In genomic region chr12:48924617-48925217, GRCh38 we compare ENCODE assay signal across 8 cellular contexts. TPM values are rescaled to one million over a fixed set of nuclear protein-coding genes. Genes with fewer than 3 reads are reported as not detected.
DNase-seq lines count a peak whose midpoint lies in the region; ATAC-seq and TF ChIP-seq lines count a peak whose summit lies in the region.

No MANE protein-coding gene starts in this region.

- WGBS in heart right ventricle, 2 donors, result 2% methylated on average over 38 to 39 of the region's 39 CpGs

- no peaks in the 10 kb centered on the region for H3K9me3 ChIP-seq in heart right ventricle

- intact Hi-C loops in heart right ventricle (cut with DNase I), result loop anchor here in 2 of 10 donors (5.0 to 10.0 kb wide), 2 partner anchors 60 to 63 kb away; no protein-coding TSS in a partner anchor

- H3K4me3 ChIP-seq in heart right ventricle (peak overlapping the region; percentile 57 to 90 (median 85)), skeletal muscle cell (ENCODE audit: low read depth, low read length) (peak overlapping the region; percentile 70)

- H3K4me1 ChIP-seq in heart right ventricle, result peaks cover 0 to 17% (median 5%) of the 10 kb centered on the region in 9 donors

- peaks cover 0 to 36% (median 0%) of the 10 kb centered on the region in 9 donors for H3K36me3 ChIP-seq in heart right ventricle

- TF ChIP-seq CTCF in heart right ventricle (IDR thresholded peaks at IDR 0.05), result peak; percentile 11 to 63 (median 49)

- DNase-seq in NCI-H510A treated with DMSO at 0.1 percent for 48 hours (lab: John Stamatoyannopoulos, UW) (peak; percentile 20), NCI-H510A (lab: John Stamatoyannopoulos, UW) (no peak), NCI-H82 (lab: John Stamatoyannopoulos, UW) (peak; percentile 88), heart right ventricle (peak; percentile 29 to 48), skeletal muscle cell (ENCODE audit: low read depth) (no peak), amniotic stem cell (lab: John Stamatoyannopoulos, UW) (no peak)
- peak; percentile 75 for DNase-seq in activated T-helper 9 cell treated with anti-CD3 and anti-CD28 coated beads, Interleukin-2, amount 50 U/mL, for 16 hours (ENCODE audit: low read depth)

- ATAC-seq in HG02938 (IDR thresholded peaks at IDR 0.05; ENCODE audit: unreplicated experiment) (peak; percentile 74), heart right ventricle (peak; percentile 62 to 86 (median 76))

- peak overlapping the region in 4 of 10 donors; percentile 37 to 89 (median 56) for H3K27ac ChIP-seq in heart right ventricle

- no peaks in the 10 kb centered on the region for H3K27me3 ChIP-seq in heart right ventricle

RNA-seq across cellular contexts. Expression of gene FKBP11, which starts 0.6 kb away (rescaled TPM):
- 10 to 100 TPM in 1 of 10 donors, 1 to 10 TPM in 9; 1.6 to 18.0 (median 3.5) TPM for total RNA-seq in heart right ventricle
- 10 to 100 TPM; 12.7 to 30.4 TPM for polyA plus RNA-seq in heart right ventricle

RNA-seq across cellular contexts. Expression of gene ARF3, which starts 32.6 kb away (rescaled TPM):
- total RNA-seq in heart right ventricle, result 10 to 100 TPM; 44.2 to 90.8 (median 54.8) TPM
- 10 to 100 TPM; 30.3 to 48.3 TPM for polyA plus RNA-seq in heart right ventricle

RNA-seq across cellular contexts. Expression of gene WNT10B, which starts 46.8 kb away (rescaled TPM):
- under 1 TPM in 9 of 10 donors, not detected in 1; 0.13 to 0.47 (median 0.20) TPM for total RNA-seq in heart right ventricle
- polyA plus RNA-seq in heart right ventricle, result under 1 TPM; 0.20 to 0.22 TPM

RNA-seq across cellular contexts. Expression of gene WNT1, which starts 53.4 kb away (rescaled TPM):
- not detected for total RNA-seq in heart right ventricle
- polyA plus RNA-seq in heart right ventricle, result not detected

RNA-seq across cellular contexts. Expression of gene RND1, which starts 59.0 kb away (rescaled TPM):
- 1 to 10 TPM in 5 of 10 donors, under 1 TPM in 5; 0.21 to 3.3 (median 0.95) TPM for total RNA-seq in heart right ventricle
- polyA plus RNA-seq in heart right ventricle, result 1 to 10 TPM in 1 of 2 donors, under 1 TPM in 1; 0.55 to 1.2 TPM

Comparison
In these comparisons a context has a peak if more than half of its experiments do, and no peak if none do; other contexts are left out.
1. DNase-seq: peak in NCI-H510A treated with DMSO at 0.1 percent for 48 hours (single experiment), NCI-H82 (single experiment), activated T-helper 9 cell treated with anti-CD3 and anti-CD28 coated beads, Interleukin-2, amount 50 U/mL, for 16 hours (single experiment) and heart right ventricle (2 of 2); none in NCI-H510A (single experiment), skeletal muscle cell (single experiment) and amniotic stem cell (single experiment).